1 cellular context compared by ENCODE assay signal in the genomic region with DNA sequence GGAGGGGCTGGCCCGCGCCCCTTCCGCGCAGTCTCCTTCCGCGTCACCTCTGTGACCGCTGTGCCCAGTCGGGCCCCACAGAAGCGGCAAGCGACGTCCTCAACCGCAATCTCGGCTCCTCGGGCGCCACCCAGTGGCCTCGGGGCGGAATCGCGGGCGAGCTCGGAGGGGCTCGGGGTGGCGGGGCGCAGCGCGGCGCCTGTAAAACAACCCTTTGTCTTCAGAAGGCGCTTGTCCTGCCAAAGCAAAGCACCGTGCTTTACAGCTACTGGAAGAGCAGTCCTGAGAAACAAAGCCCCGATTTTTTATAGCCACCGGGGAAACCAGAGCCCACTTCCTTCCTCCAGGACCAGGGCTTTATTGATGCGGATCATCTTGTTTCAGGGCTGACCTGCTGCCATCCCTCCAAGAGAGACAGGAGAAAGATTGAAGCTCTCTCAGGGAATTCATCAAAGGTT.
TF ChIP-seq lines count a peak whose summit lies in the region.

No MANE protein-coding gene starts in this region.

TF ChIP-seq in K562, 482 proteins besides CTCF, POLR2A, EP300 and RAD21 (continued from another document and continues in another):
- TF ChIP-seq, protein P1, sequence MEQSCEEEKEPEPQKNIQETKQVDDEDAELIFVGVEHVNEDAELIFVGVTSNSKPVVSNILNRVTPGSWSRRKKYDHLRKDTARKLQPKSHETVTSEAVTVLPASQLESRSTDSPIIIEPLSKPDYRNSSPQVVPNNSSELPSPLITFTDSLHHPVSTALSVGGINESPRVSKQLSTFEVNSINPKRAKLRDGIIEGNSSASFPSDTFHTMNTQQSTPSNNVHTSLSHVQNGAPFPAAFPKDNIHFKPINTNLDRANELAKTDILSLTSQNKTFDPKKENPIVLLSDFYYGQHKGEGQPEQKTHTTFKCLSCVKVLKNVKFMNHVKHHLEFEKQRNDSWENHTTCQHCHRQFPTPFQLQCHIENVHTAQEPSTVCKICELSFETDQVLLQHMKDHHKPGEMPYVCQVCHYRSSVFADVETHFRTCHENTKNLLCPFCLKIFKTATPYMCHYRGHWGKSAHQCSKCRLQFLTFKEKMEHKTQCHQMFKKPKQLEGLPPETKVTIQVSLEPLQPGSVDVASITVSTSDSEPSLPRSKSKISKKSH (CRISPR knock-in tag; IDR thresholded peaks at IDR 0.05), result no peak
- TF ChIP-seq ZNF197 (CRISPR knock-in tag; IDR thresholded peaks at IDR 0.05; ENCODE audit: low read depth) (no peak), SRSF9 (IDR thresholded peaks at IDR 0.05; ENCODE audit: borderline replicate concordance, low read depth, low read length) (no peak), CXXC5 (CRISPR knock-in tag; IDR thresholded peaks at IDR 0.05) (peak; percentile 79), SIN3A (IDR thresholded peaks at IDR 0.05; ENCODE audit: borderline replicate concordance in 2 of 2, control insufficient read depth in 1 of 2, low read depth in 2 of 2, low read length in 2 of 2) (no peak), PTTG1 (tag; IDR thresholded peaks at IDR 0.05; ENCODE audit: low read depth) (no peak), SMAD4 (CRISPR knock-in tag; conservative IDR thresholded peaks at IDR 0.05) (0 out of 2 replicates have a peak, but pooled peaks have one; percentile 24), MYBL2 (IDR thresholded peaks at IDR 0.05; ENCODE audit: low read depth) (no peak), MYBL2 (CRISPR knock-in tag; IDR thresholded peaks at IDR 0.05; ENCODE audit: borderline replicate concordance) (no peak), ZNF445 (CRISPR knock-in tag; IDR thresholded peaks at IDR 0.05; ENCODE audit: low read depth) (no peak), CREM (IDR thresholded peaks at IDR 0.05; ENCODE audit: low read depth) (peak; percentile 79), HEY1 (CRISPR knock-in tag; IDR thresholded peaks at IDR 0.05; ENCODE audit: borderline replicate concordance) (no peak), PPARD (CRISPR knock-in tag; IDR thresholded peaks at IDR 0.05) (no peak), SLC30A9 (CRISPR knock-in tag; IDR thresholded peaks at IDR 0.05) (no peak), SPI1 (IDR thresholded peaks at IDR 0.05; ENCODE audit: borderline replicate concordance, low read depth, low read length) (peak; percentile 58), MEF2D (tag; conservative IDR thresholded peaks at IDR 0.05; ENCODE audit: low read depth) (no peak), LCOR (CRISPR knock-in tag; IDR thresholded peaks at IDR 0.05) (no peak), MYC (IDR thresholded peaks at IDR 0.05; ENCODE audit: low read depth, low read length) (peak; percentile 21; the same call in 1 of the 2 replicates), MYC (CRISPR knock-in tag; IDR thresholded peaks at IDR 0.05; ENCODE audit: borderline replicate concordance, low read depth) (no peak), FOXK1 (CRISPR knock-in tag; IDR thresholded peaks at IDR 0.05; ENCODE audit: borderline replicate concordance) (no peak), NR2F6 (CRISPR knock-in tag; IDR thresholded peaks at IDR 0.05) (no peak), IFI16 (CRISPR knock-in tag; IDR thresholded peaks at IDR 0.05) (no peak), SAFB (IDR thresholded peaks at IDR 0.05; ENCODE audit: borderline replicate concordance, low read depth, low read length) (no peak), SRSF1 (IDR thresholded peaks at IDR 0.05; ENCODE audit: low read depth, low read length) (no peak), RB1 (IDR thresholded peaks at IDR 0.05; ENCODE audit: low read depth) (peak; percentile 90), ZNF384 (IDR thresholded peaks at IDR 0.05; ENCODE audit: low read depth, low read length) (no peak), COPS2 (conservative IDR thresholded peaks at IDR 0.05) (no peak), ETV5 (CRISPR knock-in tag; IDR thresholded peaks at IDR 0.05; ENCODE audit: low read depth) (0 out of 2 replicates have a peak, but pooled peaks have one; percentile 21), RUNX1 (IDR thresholded peaks at IDR 0.05; ENCODE audit: low read depth) (0 out of 2 replicates have a peak, but pooled peaks have one; percentile 52), RCOR1 (IDR thresholded peaks at IDR 0.05; ENCODE audit: borderline replicate concordance in 1 of 2, low read depth in 2 of 2, low read length in 2 of 2) (peak in 1 of 2 experiments; percentile 42; a peak in 1 of 4 replicates), ZSCAN32 (CRISPR knock-in tag; IDR thresholded peaks at IDR 0.05) (no peak), SIRT6 (IDR thresholded peaks at IDR 0.05; ENCODE audit: low read depth, low read length) (no peak), NFATC3 (IDR thresholded peaks at IDR 0.05) (peak; percentile 77), RBFOX2 (IDR thresholded peaks at IDR 0.05; ENCODE audit: low read depth, low read length) (peak; percentile 58), YY1 (IDR thresholded peaks at IDR 0.05; ENCODE audit: borderline replicate concordance in 1 of 3, control insufficient read depth in 1 of 3, extremely low read depth in 1 of 3, insufficient read depth in 3 of 3, insufficient read length in 1 of 3, insufficient replicate concordance in 2 of 3, low read depth in 1 of 3, low read length in 2 of 3) (peak in 2 of 3 experiments; percentile 11 to 22), HMGN3 (IDR thresholded peaks at IDR 0.05; ENCODE audit: borderline replicate concordance, extremely low read depth, insufficient read length, low read depth, low read length) (peak; percentile 45), SRSF7 (optimal IDR thresholded peaks at IDR 0.05; ENCODE audit: low read depth, low read length) (no peak), ERF (CRISPR knock-in tag; IDR thresholded peaks at IDR 0.05) (no peak), ZKSCAN1 (IDR thresholded peaks at IDR 0.05; ENCODE audit: low read depth, low read length) (0 out of 2 replicates have a peak, but pooled peaks have one; percentile 41), STAT5B (CRISPR knock-in tag; IDR thresholded peaks at IDR 0.05) (no peak), MTF1 (CRISPR knock-in tag; IDR thresholded peaks at IDR 0.05; ENCODE audit: borderline replicate concordance) (no peak), JUN (IDR thresholded peaks at IDR 0.05; ENCODE audit: borderline replicate concordance, low read depth, low read length) (no peak), JUN (CRISPR knock-in tag; IDR thresholded peaks at IDR 0.05; ENCODE audit: borderline replicate concordance) (no peak)
- TF ChIP-seq, protein P2, sequence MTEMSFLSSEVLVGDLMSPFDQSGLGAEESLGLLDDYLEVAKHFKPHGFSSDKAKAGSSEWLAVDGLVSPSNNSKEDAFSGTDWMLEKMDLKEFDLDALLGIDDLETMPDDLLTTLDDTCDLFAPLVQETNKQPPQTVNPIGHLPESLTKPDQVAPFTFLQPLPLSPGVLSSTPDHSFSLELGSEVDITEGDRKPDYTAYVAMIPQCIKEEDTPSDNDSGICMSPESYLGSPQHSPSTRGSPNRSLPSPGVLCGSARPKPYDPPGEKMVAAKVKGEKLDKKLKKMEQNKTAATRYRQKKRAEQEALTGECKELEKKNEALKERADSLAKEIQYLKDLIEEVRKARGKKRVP (CRISPR knock-in tag; IDR thresholded peaks at IDR 0.05), result no peak
- TF ChIP-seq, protein P3, sequence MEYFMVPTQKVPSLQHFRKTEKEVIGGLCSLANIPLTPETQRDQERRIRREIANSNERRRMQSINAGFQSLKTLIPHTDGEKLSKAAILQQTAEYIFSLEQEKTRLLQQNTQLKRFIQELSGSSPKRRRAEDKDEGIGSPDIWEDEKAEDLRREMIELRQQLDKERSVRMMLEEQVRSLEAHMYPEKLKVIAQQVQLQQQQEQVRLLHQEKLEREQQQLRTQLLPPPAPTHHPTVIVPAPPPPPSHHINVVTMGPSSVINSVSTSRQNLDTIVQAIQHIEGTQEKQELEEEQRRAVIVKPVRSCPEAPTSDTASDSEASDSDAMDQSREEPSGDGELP (CRISPR knock-in tag; IDR thresholded peaks at IDR 0.05; ENCODE audit: borderline replicate concordance), result peak; percentile 56; the same call in 1 of the 2 replicates
- TF ChIP-seq, protein P4, sequence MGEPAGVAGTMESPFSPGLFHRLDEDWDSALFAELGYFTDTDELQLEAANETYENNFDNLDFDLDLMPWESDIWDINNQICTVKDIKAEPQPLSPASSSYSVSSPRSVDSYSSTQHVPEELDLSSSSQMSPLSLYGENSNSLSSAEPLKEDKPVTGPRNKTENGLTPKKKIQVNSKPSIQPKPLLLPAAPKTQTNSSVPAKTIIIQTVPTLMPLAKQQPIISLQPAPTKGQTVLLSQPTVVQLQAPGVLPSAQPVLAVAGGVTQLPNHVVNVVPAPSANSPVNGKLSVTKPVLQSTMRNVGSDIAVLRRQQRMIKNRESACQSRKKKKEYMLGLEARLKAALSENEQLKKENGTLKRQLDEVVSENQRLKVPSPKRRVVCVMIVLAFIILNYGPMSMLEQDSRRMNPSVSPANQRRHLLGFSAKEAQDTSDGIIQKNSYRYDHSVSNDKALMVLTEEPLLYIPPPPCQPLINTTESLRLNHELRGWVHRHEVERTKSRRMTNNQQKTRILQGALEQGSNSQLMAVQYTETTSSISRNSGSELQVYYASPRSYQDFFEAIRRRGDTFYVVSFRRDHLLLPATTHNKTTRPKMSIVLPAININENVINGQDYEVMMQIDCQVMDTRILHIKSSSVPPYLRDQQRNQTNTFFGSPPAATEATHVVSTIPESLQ (CRISPR knock-in tag; IDR thresholded peaks at IDR 0.05), result no peak
- TF ChIP-seq, protein P5, sequence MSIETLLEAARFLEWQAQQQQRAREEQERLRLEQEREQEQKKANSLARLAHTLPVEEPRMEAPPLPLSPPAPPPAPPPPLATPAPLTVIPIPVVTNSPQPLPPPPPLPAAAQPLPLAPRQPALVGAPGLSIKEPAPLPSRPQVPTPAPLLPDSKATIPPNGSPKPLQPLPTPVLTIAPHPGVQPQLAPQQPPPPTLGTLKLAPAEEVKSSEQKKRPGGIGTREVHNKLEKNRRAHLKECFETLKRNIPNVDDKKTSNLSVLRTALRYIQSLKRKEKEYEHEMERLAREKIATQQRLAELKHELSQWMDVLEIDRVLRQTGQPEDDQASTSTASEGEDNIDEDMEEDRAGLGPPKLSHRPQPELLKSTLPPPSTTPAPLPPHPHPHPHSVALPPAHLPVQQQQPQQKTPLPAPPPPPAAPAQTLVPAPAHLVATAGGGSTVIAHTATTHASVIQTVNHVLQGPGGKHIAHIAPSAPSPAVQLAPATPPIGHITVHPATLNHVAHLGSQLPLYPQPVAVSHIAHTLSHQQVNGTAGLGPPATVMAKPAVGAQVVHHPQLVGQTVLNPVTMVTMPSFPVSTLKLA (conservative IDR thresholded peaks at IDR 0.05), result peak in 1 of 2 experiments; percentile 42; a peak in 1 of 4 replicates
- TF ChIP-seq, protein P6, sequence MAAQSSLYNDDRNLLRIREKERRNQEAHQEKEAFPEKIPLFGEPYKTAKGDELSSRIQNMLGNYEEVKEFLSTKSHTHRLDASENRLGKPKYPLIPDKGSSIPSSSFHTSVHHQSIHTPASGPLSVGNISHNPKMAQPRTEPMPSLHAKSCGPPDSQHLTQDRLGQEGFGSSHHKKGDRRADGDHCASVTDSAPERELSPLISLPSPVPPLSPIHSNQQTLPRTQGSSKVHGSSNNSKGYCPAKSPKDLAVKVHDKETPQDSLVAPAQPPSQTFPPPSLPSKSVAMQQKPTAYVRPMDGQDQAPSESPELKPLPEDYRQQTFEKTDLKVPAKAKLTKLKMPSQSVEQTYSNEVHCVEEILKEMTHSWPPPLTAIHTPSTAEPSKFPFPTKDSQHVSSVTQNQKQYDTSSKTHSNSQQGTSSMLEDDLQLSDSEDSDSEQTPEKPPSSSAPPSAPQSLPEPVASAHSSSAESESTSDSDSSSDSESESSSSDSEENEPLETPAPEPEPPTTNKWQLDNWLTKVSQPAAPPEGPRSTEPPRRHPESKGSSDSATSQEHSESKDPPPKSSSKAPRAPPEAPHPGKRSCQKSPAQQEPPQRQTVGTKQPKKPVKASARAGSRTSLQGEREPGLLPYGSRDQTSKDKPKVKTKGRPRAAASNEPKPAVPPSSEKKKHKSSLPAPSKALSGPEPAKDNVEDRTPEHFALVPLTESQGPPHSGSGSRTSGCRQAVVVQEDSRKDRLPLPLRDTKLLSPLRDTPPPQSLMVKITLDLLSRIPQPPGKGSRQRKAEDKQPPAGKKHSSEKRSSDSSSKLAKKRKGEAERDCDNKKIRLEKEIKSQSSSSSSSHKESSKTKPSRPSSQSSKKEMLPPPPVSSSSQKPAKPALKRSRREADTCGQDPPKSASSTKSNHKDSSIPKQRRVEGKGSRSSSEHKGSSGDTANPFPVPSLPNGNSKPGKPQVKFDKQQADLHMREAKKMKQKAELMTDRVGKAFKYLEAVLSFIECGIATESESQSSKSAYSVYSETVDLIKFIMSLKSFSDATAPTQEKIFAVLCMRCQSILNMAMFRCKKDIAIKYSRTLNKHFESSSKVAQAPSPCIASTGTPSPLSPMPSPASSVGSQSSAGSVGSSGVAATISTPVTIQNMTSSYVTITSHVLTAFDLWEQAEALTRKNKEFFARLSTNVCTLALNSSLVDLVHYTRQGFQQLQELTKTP (IDR thresholded peaks at IDR 0.05; ENCODE audit: low read depth in 1 of 2, partially characterized antibody in 2 of 2), result no peak
- TF ChIP-seq, protein P7, sequence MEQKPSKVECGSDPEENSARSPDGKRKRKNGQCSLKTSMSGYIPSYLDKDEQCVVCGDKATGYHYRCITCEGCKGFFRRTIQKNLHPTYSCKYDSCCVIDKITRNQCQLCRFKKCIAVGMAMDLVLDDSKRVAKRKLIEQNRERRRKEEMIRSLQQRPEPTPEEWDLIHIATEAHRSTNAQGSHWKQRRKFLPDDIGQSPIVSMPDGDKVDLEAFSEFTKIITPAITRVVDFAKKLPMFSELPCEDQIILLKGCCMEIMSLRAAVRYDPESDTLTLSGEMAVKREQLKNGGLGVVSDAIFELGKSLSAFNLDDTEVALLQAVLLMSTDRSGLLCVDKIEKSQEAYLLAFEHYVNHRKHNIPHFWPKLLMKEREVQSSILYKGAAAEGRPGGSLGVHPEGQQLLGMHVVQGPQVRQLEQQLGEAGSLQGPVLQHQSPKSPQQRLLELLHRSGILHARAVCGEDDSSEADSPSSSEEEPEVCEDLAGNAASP (IDR thresholded peaks at IDR 0.05), result no peak
- TF ChIP-seq, protein P8, sequence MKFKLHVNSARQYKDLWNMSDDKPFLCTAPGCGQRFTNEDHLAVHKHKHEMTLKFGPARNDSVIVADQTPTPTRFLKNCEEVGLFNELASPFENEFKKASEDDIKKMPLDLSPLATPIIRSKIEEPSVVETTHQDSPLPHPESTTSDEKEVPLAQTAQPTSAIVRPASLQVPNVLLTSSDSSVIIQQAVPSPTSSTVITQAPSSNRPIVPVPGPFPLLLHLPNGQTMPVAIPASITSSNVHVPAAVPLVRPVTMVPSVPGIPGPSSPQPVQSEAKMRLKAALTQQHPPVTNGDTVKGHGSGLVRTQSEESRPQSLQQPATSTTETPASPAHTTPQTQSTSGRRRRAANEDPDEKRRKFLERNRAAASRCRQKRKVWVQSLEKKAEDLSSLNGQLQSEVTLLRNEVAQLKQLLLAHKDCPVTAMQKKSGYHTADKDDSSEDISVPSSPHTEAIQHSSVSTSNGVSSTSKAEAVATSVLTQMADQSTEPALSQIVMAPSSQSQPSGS (CRISPR knock-in tag; IDR thresholded peaks at IDR 0.05), result no peak
- TF ChIP-seq, protein P9, sequence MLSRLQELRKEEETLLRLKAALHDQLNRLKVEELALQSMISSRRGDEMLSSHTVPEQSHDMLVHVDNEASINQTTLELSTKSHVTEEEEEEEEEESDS (CRISPR knock-in tag; IDR thresholded peaks at IDR 0.05), result no peak
- TF ChIP-seq, protein P10, sequence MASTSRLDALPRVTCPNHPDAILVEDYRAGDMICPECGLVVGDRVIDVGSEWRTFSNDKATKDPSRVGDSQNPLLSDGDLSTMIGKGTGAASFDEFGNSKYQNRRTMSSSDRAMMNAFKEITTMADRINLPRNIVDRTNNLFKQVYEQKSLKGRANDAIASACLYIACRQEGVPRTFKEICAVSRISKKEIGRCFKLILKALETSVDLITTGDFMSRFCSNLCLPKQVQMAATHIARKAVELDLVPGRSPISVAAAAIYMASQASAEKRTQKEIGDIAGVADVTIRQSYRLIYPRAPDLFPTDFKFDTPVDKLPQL (IDR thresholded peaks at IDR 0.05; ENCODE audit: extremely low read depth, insufficient read length), result no peak
